Comparison of ENCODE assay signal across 9 cellular contexts in genomic region chr1:237901284-237901870, GRCh38. TPM values are rescaled to one million over a fixed set of nuclear protein-coding genes. Genes with fewer than 3 reads are reported as not detected.
DNase-seq lines count a peak whose midpoint lies in the region; ATAC-seq and TF ChIP-seq lines count a peak whose summit lies in the region.
"Had no signal": no experiment of that assay in that cellular context is flagged by ENCODE, and none has a peak within 500 bp of the region (broad histone marks: within the 10 kb centered on the region; RNA-seq: fewer than 3 reads in every experiment).

No MANE protein-coding gene starts in this region.

- no peak overlapping the region for H3K9ac ChIP-seq in neural progenitor cell
- H3K9ac ChIP-seq: BLaER1 treated with 17β-estradiol and CSF1 and Interleukin-3, amounts not matched to agents 10 nM and 100 nM had no signal

- H3K36me3 Mint-ChIP-seq in brain (no peaks in the 10 kb centered on the region), neural progenitor cell (no peaks in the 10 kb centered on the region)
- H3K36me3 Mint-ChIP-seq in naive thymus-derived CD4-positive, alpha-beta T cell = no peaks in the 10 kb centered on the region
- H3K36me3 Mint-ChIP-seq in CD8-positive, alpha-beta T cell = no peaks in the 10 kb centered on the region

- H3K9me3 ChIP-seq in neural progenitor cell (ENCODE audit: low read depth) = no peaks in the 10 kb centered on the region
- H3K9me3 ChIP-seq in naive thymus-derived CD4-positive, alpha-beta T cell (ENCODE audit: control insufficient read depth in 2 of 3, low read length in 3 of 3) = no peaks in the 10 kb centered on the region
- no peaks in the 10 kb centered on the region for H3K9me3 ChIP-seq in effector memory CD4-positive, alpha-beta T cell (ENCODE audit: control insufficient read depth, low read length)
- no peaks in the 10 kb centered on the region for H3K9me3 ChIP-seq in CD8-positive, alpha-beta T cell (ENCODE audit: low read length)
- H3K9me3 ChIP-seq: BLaER1 treated with 17β-estradiol and CSF1 and Interleukin-3, amounts not matched to agents 10 nM and 100 nM had no signal

- no peaks in the 10 kb centered on the region for H3K9me3 Mint-ChIP-seq in brain
- H3K9me3 Mint-ChIP-seq in neural progenitor cell = peaks cover 2% of the 10 kb centered on the region
- H3K9me3 Mint-ChIP-seq in naive thymus-derived CD4-positive, alpha-beta T cell = peaks cover 0 to 17% (median 1%) of the 10 kb centered on the region in 11 donors
- peaks cover 4% of the 10 kb centered on the region for H3K9me3 Mint-ChIP-seq in CD8-positive, alpha-beta T cell

- CTCF ChIA-PET in naive thymus-derived CD4-positive, alpha-beta T cell (lab: Charles Lee) = no interaction called here
- CTCF ChIA-PET in CD8-positive, alpha-beta T cell (lab: Charles Lee) = no interaction called here

- H3K4me1 ChIP-seq in neural progenitor cell = peaks cover 6% of the 10 kb centered on the region
- H3K4me1 ChIP-seq in naive thymus-derived CD4-positive, alpha-beta T cell (ENCODE audit: control insufficient read depth in 2 of 2, insufficient read depth in 2 of 2, low read length in 2 of 2) = no peaks in the 10 kb centered on the region
- no peaks in the 10 kb centered on the region for H3K4me1 ChIP-seq in effector memory CD4-positive, alpha-beta T cell (ENCODE audit: control insufficient read depth, insufficient read depth, low read length, poor library complexity, severe bottlenecking)
- no peaks in the 10 kb centered on the region for H3K4me1 ChIP-seq in CD8-positive, alpha-beta T cell (ENCODE audit: insufficient read depth, low read length)
- H3K4me1 ChIP-seq: BLaER1 treated with 17β-estradiol and CSF1 and Interleukin-3, amounts not matched to agents 10 nM and 100 nM had no signal

- intact Hi-C loops in naive thymus-derived CD4-positive, alpha-beta T cell (cut with micrococcal nuclease) = no loop called here
- intact Hi-C loops in CD8-positive, alpha-beta T cell (cut with DNase I, micrococcal nuclease) = no loop called here

- H3K27ac ChIP-seq in neural progenitor cell = no peak overlapping the region
- H3K27ac ChIP-seq in naive thymus-derived CD4-positive, alpha-beta T cell (ENCODE audit: low read depth, low read length) = no peak overlapping the region
- no peak overlapping the region for H3K27ac ChIP-seq in effector memory CD4-positive, alpha-beta T cell (ENCODE audit: insufficient read depth, low read length, poor library complexity, severe bottlenecking)
- H3K27ac ChIP-seq in CD8-positive, alpha-beta T cell (ENCODE audit: low read depth, low read length) = no peak overlapping the region
- H3K27ac ChIP-seq: BLaER1 treated with 17β-estradiol and CSF1 and Interleukin-3, amounts not matched to agents 10 nM and 100 nM had no signal

- no peak overlapping the region for H3K4me3 Mint-ChIP-seq in brain
- H3K4me3 Mint-ChIP-seq in neural progenitor cell = no peak overlapping the region
- H3K4me3 Mint-ChIP-seq in naive thymus-derived CD4-positive, alpha-beta T cell = no peak overlapping the region
- no peak overlapping the region for H3K4me3 Mint-ChIP-seq in CD8-positive, alpha-beta T cell

- H3K79me2 ChIP-seq in neural progenitor cell (ENCODE audit: low read depth) = no peaks in the 10 kb centered on the region

- ATAC-seq in naive thymus-derived CD4-positive, alpha-beta T cell = no peak
- no peak for ATAC-seq in CD8-positive, alpha-beta T cell

- H3K27ac Mint-ChIP-seq in brain (peak overlapping the region in 1 of 5 experiments; percentile 61), neural progenitor cell (peak overlapping the region; percentile 21)
- H3K27ac Mint-ChIP-seq in naive thymus-derived CD4-positive, alpha-beta T cell = no peak overlapping the region
- H3K27ac Mint-ChIP-seq in CD8-positive, alpha-beta T cell = no peak overlapping the region

- peaks cover 10% of the 10 kb centered on the region for H3K4me1 Mint-ChIP-seq in brain
- peaks cover 13% of the 10 kb centered on the region for H3K4me1 Mint-ChIP-seq in neural progenitor cell
- no peaks in the 10 kb centered on the region for H3K4me1 Mint-ChIP-seq in naive thymus-derived CD4-positive, alpha-beta T cell
- no peaks in the 10 kb centered on the region for H3K4me1 Mint-ChIP-seq in CD8-positive, alpha-beta T cell (ENCODE audit: low read depth)

- no peaks in the 10 kb centered on the region for H4K20me1 ChIP-seq in neural progenitor cell (ENCODE audit: low read depth)
- H4K20me1 ChIP-seq: BLaER1 treated with 17β-estradiol and CSF1 and Interleukin-3, amounts not matched to agents 10 nM and 100 nM had no signal

- H3K36me3 ChIP-seq in neural progenitor cell = no peaks in the 10 kb centered on the region
- H3K36me3 ChIP-seq in naive thymus-derived CD4-positive, alpha-beta T cell (ENCODE audit: control insufficient read depth in 2 of 3, insufficient read depth in 3 of 3, low read length in 3 of 3) = no peaks in the 10 kb centered on the region
- H3K36me3 ChIP-seq in effector memory CD4-positive, alpha-beta T cell (ENCODE audit: control insufficient read depth, insufficient read depth, low read length) = no peaks in the 10 kb centered on the region
- H3K36me3 ChIP-seq in CD8-positive, alpha-beta T cell (ENCODE audit: insufficient read depth, low read length) = no peaks in the 10 kb centered on the region
- H3K36me3 ChIP-seq: BLaER1 treated with 17β-estradiol and CSF1 and Interleukin-3, amounts not matched to agents 10 nM and 100 nM had no signal

- H3K4me3 ChIP-seq in neural progenitor cell = no peak overlapping the region
- H3K4me3 ChIP-seq in naive thymus-derived CD4-positive, alpha-beta T cell (ENCODE audit: low read length) = no peak overlapping the region
- H3K4me3 ChIP-seq in effector memory CD4-positive, alpha-beta T cell (ENCODE audit: insufficient read depth, low read depth, low read length, poor library complexity, severe bottlenecking) = no peak overlapping the region
- H3K4me3 ChIP-seq in CD8-positive, alpha-beta T cell (ENCODE audit: low read depth, low read length) = no peak overlapping the region
- H3K4me3 ChIP-seq: BLaER1 treated with 17β-estradiol and CSF1 and Interleukin-3, amounts not matched to agents 10 nM and 100 nM had no signal

- no peaks in the 10 kb centered on the region for H3K27me3 ChIP-seq in neural progenitor cell
- H3K27me3 ChIP-seq in naive thymus-derived CD4-positive, alpha-beta T cell (ENCODE audit: control insufficient read depth in 2 of 2, insufficient read depth in 2 of 2, low read length in 2 of 2) = no peaks in the 10 kb centered on the region
- no peaks in the 10 kb centered on the region for H3K27me3 ChIP-seq in effector memory CD4-positive, alpha-beta T cell (replicated peaks; ENCODE audit: control insufficient read depth, insufficient read depth, low read length, poor library complexity, severe bottlenecking)
- H3K27me3 ChIP-seq in CD8-positive, alpha-beta T cell (ENCODE audit: insufficient read depth, low read length) = no peaks in the 10 kb centered on the region
- H3K27me3 ChIP-seq: BLaER1 treated with 17β-estradiol and CSF1 and Interleukin-3, amounts not matched to agents 10 nM and 100 nM had no signal

- H3F3A ChIP-seq in neural progenitor cell (ENCODE audit: low read depth) = no peaks in the 10 kb centered on the region

- peak; percentile 67 for TF ChIP-seq CTCF in LNCAP (IDR thresholded peaks at IDR 0.05)
- TF ChIP-seq CTCF in brain (conservative IDR thresholded peaks at IDR 0.05) = peak; percentile 11 to 55
- TF ChIP-seq CTCF in neural progenitor cell (IDR thresholded peaks at IDR 0.05) = peak; percentile 62
- no peak for TF ChIP-seq CTCF in CD8-positive, alpha-beta T cell (IDR thresholded peaks at IDR 0.05)

- no peaks in the 10 kb centered on the region for H3K27me3 Mint-ChIP-seq in brain
- no peaks in the 10 kb centered on the region for H3K27me3 Mint-ChIP-seq in neural progenitor cell (ENCODE audit: insufficient read depth, low read depth)
- H3K27me3 Mint-ChIP-seq in naive thymus-derived CD4-positive, alpha-beta T cell = peaks cover 0 to 5% (median 0%) of the 10 kb centered on the region in 5 donors
- H3K27me3 Mint-ChIP-seq in CD8-positive, alpha-beta T cell (ENCODE audit: low read depth) = peaks cover 2% of the 10 kb centered on the region

- H2AFZ ChIP-seq in neural progenitor cell (replicated peaks) = no peak overlapping the region

- POLR2A ChIA-PET in naive thymus-derived CD4-positive, alpha-beta T cell (lab: Charles Lee) = no interaction called here
- POLR2A ChIA-PET in CD8-positive, alpha-beta T cell (lab: Charles Lee) = interaction anchor here (0.6 kb wide), 1 partner anchor 1780 kb away, joined by 4 read pairs; no protein-coding TSS in a partner anchor

- H3K4me2 ChIP-seq in neural progenitor cell = no peak overlapping the region
- H3K4me2 ChIP-seq: BLaER1 treated with 17β-estradiol and CSF1 and Interleukin-3, amounts not matched to agents 10 nM and 100 nM had no signal

- peak; percentile 0 for DNase-seq in NCI-H748 (lab: John Stamatoyannopoulos, UW; ENCODE audit: unreplicated experiment)
- no peak for DNase-seq in NCI-H748 treated with DMSO at 0.1 percent for 48 hours (lab: John Stamatoyannopoulos, UW)
- peak; percentile 32 for DNase-seq in neural progenitor cell (ENCODE audit: low spot score)
- no peak for DNase-seq in naive thymus-derived CD4-positive, alpha-beta T cell
- DNase-seq in effector memory CD4-positive, alpha-beta T cell = no peak
- no peak for DNase-seq in CD8-positive, alpha-beta T cell

RNA-seq across cellular contexts. Expression of gene ZP4, which starts 10.7 kb away (rescaled TPM):
- not detected for polyA plus RNA-seq in brain (ENCODE audit: insufficient read depth, low read depth, low replicate concordance)
- 0.50 TPM in 1 of 2 replicates, not detected in the other for total RNA-seq in neural progenitor cell (ENCODE audit: low replicate concordance)
- total RNA-seq in naive thymus-derived CD4-positive, alpha-beta T cell = not detected
- not detected for polyA plus RNA-seq in naive thymus-derived CD4-positive, alpha-beta T cell
- total RNA-seq in CD8-positive, alpha-beta T cell = not detected

Comparison
In these comparisons a context has a peak if more than half of its experiments do, and no peak if none do; other contexts are left out.
1. DNase-seq: peak in NCI-H748 (single experiment) and neural progenitor cell (single experiment); none in NCI-H748 treated with DMSO at 0.1 percent for 48 hours (single experiment), naive thymus-derived CD4-positive, alpha-beta T cell (0 of 9), effector memory CD4-positive, alpha-beta T cell (0 of 3) and CD8-positive, alpha-beta T cell (0 of 7).